Comparison of ENCODE assay signal across 15 cellular contexts in the genomic region with DNA sequence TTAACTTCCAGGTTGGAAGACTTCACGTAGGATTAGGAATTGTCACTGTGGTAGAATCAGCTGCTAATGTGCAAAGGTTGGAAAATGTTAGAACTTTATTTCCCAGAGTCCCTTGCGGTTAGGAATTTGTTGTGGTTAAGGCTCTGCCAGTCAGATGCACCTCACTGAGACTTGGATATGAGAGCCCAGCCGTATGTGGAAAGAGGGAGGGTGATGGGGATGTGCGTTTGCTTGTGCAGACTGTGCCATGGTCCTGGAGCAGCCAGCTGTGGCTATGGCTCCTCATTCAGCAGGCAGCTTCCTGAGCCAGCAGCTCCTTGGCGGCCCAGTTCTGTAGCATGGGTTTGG. TPM values are rescaled to one million over a fixed set of nuclear protein-coding genes. Genes with fewer than 3 reads are reported as not detected.
DNase-seq lines count a peak whose midpoint lies in the region; ATAC-seq and TF ChIP-seq lines count a peak whose summit lies in the region.
"Had no signal": no experiment of that assay in that cellular context is flagged by ENCODE, and none has a peak within 500 bp of the region (broad histone marks: within the 10 kb centered on the region; RNA-seq: fewer than 3 reads in every experiment).

No MANE protein-coding gene starts in this region.

- POLR2A ChIA-PET in activated CD4-positive, alpha-beta memory T cell treated with anti-CD3 and anti-CD28 coated beads for 36 hours (lab: Charles Lee): no interaction called here

- intact Hi-C loops in activated CD4-positive, alpha-beta memory T cell treated with anti-CD3 and anti-CD28 coated beads for 36 hours (cut with micrococcal nuclease): no loop called here

- in situ Hi-C loops in ACHN (cut with HindIII; ENCODE audit: low pct_ligation_motif_present, low pct_unique_long_range_greater_than_20kb, low sequenced_read_pairs): no loop called here

- H3K36me3 Mint-ChIP-seq in chondrocyte (ENCODE audit: low read depth) (peaks cover 26% of the 10 kb centered on the region), nephron (ENCODE audit: low read depth) (peaks cover 32% of the 10 kb centered on the region)
- H3K36me3 Mint-ChIP-seq in activated CD4-positive, alpha-beta memory T cell treated with anti-CD3 and anti-CD28 coated beads for 36 hours: peaks cover 40% of the 10 kb centered on the region

- DNase-seq in ACHN (peak; percentile 92), M059J (ENCODE audit: low read depth) (peak; percentile 90), chondrocyte (ENCODE audit: low spot score) (no peak), LoVo (ENCODE audit: low spot score) (no peak)
- no peak for DNase-seq in stimulated activated CD4-positive, alpha-beta T cell treated with anti-CD3 and anti-CD28 coated beads, Interleukin-15, amount 100 ng/mL, for 24 hours
- no peak for DNase-seq in activated CD4-positive, alpha-beta memory T cell treated with anti-CD3 and anti-CD28 coated beads for 36 hours
- DNase-seq: activated B cell treated with CpG ODN at 0.5 μM for 24 hours; activated CD8-positive, alpha-beta memory T cell treated with anti-CD3 and anti-CD28 coated beads, Interleukin-2, amount 50 U/mL, for 4 hours; DMS79 treated with DMSO at 0.1 percent for 48 hours; Kasumi-1; NCI-H2081; occipital lobe had no signal

- TF ChIP-seq CTCF in chondrocyte (IDR thresholded peaks at IDR 0.05) (no peak), nephron (IDR thresholded peaks at IDR 0.05; ENCODE audit: unreplicated experiment in 3 of 3) (no peak)

- H3K27ac Mint-ChIP-seq in chondrocyte (ENCODE audit: unreplicated experiment) (peak overlapping the region; percentile 75), nephron (peak overlapping the region in 2 of 3 experiments; percentile 67 to 83)
- H3K27ac Mint-ChIP-seq in activated CD4-positive, alpha-beta memory T cell treated with anti-CD3 and anti-CD28 coated beads for 36 hours: no peak overlapping the region
- H3K27ac Mint-ChIP-seq: activated B cell treated with CpG ODN at 0.5 μM for 24 hours; activated naive CD4-positive, alpha-beta T cell treated with anti-CD3 and anti-CD28 coated beads, Interleukin-2, amount 50 U/mL, for 72 hours had no signal

- H3K27me3 Mint-ChIP-seq in chondrocyte (ENCODE audit: low read depth) (no peaks in the 10 kb centered on the region), nephron (ENCODE audit: low read depth) (peaks cover 25% of the 10 kb centered on the region)
- no peaks in the 10 kb centered on the region for H3K27me3 Mint-ChIP-seq in activated CD4-positive, alpha-beta memory T cell treated with anti-CD3 and anti-CD28 coated beads for 36 hours

- no peak for ATAC-seq in GM21723 (IDR thresholded peaks at IDR 0.05; ENCODE audit: unreplicated experiment)
- ATAC-seq: activated naive CD4-positive, alpha-beta T cell treated with anti-CD3 and anti-CD28 coated beads, Interleukin-2, amount 50 U/mL, for 72 hours had no signal

- H3K9me3 Mint-ChIP-seq in chondrocyte (ENCODE audit: low read depth) (no peaks in the 10 kb centered on the region), nephron (no peaks in the 10 kb centered on the region)
- H3K9me3 Mint-ChIP-seq in activated CD4-positive, alpha-beta memory T cell treated with anti-CD3 and anti-CD28 coated beads for 36 hours: no peaks in the 10 kb centered on the region
- H3K9me3 Mint-ChIP-seq: activated B cell treated with CpG ODN at 0.5 μM for 24 hours; activated naive CD4-positive, alpha-beta T cell treated with anti-CD3 and anti-CD28 coated beads, Interleukin-2, amount 50 U/mL, for 72 hours had no signal

- H3K4me1 Mint-ChIP-seq in chondrocyte (ENCODE audit: low read depth) (peaks cover 71% of the 10 kb centered on the region), nephron (peaks cover 48% of the 10 kb centered on the region)
- H3K4me1 Mint-ChIP-seq in activated CD4-positive, alpha-beta memory T cell treated with anti-CD3 and anti-CD28 coated beads for 36 hours (ENCODE audit: low read depth): peaks cover 46% of the 10 kb centered on the region

- CTCF ChIA-PET in activated CD4-positive, alpha-beta memory T cell treated with anti-CD3 and anti-CD28 coated beads for 36 hours (lab: Charles Lee): interaction anchor here (2.2 to 30.4 kb wide), 4 partner anchors 14 to 47 kb away, joined by 11 to 587 read pairs (median 18); no protein-coding TSS in a partner anchor

- H3K4me3 Mint-ChIP-seq in chondrocyte (ENCODE audit: unreplicated experiment) (no peak overlapping the region), nephron (no peak overlapping the region)
- no peak overlapping the region for H3K4me3 Mint-ChIP-seq in activated CD4-positive, alpha-beta memory T cell treated with anti-CD3 and anti-CD28 coated beads for 36 hours
- H3K4me3 Mint-ChIP-seq: activated B cell treated with CpG ODN at 0.5 μM for 24 hours had no signal

RNA-seq across cellular contexts. Expression of a gene that starts 12.5 kb away (rescaled TPM):
- 120 and 154 TPM in 2 replicates for total RNA-seq in M059J (2014; rRNA removed; shearing (Covaris generic))
- 454 to 578 TPM (median 560 TPM) in 3 replicates for total RNA-seq in chondrocyte
- 100 to 1,000 TPM; 257 to 270 TPM for total RNA-seq in activated CD4-positive, alpha-beta memory T cell treated with anti-CD3 and anti-CD28 coated beads for 36 hours

RNA-seq across cellular contexts. Expression of a gene that starts 55.7 kb away (rescaled TPM):
- 784 and 824 TPM in 2 replicates for total RNA-seq in M059J (2014; rRNA removed; shearing (Covaris generic))
- 546 to 749 TPM (median 741 TPM) in 3 replicates for total RNA-seq in chondrocyte
- total RNA-seq in activated CD4-positive, alpha-beta memory T cell treated with anti-CD3 and anti-CD28 coated beads for 36 hours: 100 to 1,000 TPM; 460 to 477 TPM

Comparison
In these comparisons a context has a peak if more than half of its experiments do, and no peak if none do; other contexts are left out.
1. DNase-seq: peak in ACHN (single experiment) and M059J (single experiment); none in chondrocyte (single experiment), stimulated activated CD4-positive, alpha-beta T cell treated with anti-CD3 and anti-CD28 coated beads, Interleukin-15, amount 100 ng/mL, for 24 hours (single experiment), activated CD4-positive, alpha-beta memory T cell treated with anti-CD3 and anti-CD28 coated beads for 36 hours (single experiment) and LoVo (single experiment).